Comparison of ENCODE assay signal across 1 cellular context in the genomic region with DNA sequence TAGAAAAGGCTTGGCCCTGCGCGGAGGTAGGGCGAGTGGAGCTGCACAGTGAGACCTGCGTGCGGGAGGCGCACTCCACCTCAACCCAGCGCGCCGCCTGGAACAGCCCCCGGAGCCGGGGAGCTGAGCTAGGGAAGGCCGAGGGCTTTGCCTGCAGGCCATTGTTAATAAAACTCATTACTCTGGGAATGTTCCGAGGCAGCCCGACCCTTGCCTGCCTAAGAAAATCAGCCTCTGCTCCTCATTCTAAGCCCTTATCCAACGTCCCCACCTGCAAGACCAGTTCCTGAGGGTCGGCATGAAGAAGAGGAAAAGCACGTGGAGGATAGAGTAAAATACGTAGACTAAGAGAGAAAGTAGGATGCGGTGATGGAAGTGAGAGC.
TF ChIP-seq lines count a peak whose summit lies in the region.

No MANE protein-coding gene starts in this region.

TF ChIP-seq in HEK293, 187 proteins besides CTCF, POLR2A, EP300 and RAD21 (continued from another document):
- TF ChIP-seq, protein P1, sequence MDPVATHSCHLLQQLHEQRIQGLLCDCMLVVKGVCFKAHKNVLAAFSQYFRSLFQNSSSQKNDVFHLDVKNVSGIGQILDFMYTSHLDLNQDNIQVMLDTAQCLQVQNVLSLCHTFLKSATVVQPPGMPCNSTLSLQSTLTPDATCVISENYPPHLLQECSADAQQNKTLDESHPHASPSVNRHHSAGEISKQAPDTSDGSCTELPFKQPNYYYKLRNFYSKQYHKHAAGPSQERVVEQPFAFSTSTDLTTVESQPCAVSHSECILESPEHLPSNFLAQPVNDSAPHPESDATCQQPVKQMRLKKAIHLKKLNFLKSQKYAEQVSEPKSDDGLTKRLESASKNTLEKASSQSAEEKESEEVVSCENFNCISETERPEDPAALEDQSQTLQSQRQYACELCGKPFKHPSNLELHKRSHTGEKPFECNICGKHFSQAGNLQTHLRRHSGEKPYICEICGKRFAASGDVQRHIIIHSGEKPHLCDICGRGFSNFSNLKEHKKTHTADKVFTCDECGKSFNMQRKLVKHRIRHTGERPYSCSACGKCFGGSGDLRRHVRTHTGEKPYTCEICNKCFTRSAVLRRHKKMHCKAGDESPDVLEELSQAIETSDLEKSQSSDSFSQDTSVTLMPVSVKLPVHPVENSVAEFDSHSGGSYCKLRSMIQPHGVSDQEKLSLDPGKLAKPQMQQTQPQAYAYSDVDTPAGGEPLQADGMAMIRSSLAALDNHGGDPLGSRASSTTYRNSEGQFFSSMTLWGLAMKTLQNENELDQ (tag by site-specific recombination; IDR thresholded peaks at IDR 0.05; ENCODE audit: low read depth) = no peak
- TF ChIP-seq SP2 (tag by site-specific recombination; IDR thresholded peaks at IDR 0.05) = no peak
- TF ChIP-seq ZBTB20 (tag by site-specific recombination; IDR thresholded peaks at IDR 0.05) = no peak
- TF ChIP-seq IKZF3 (tag by site-specific recombination; IDR thresholded peaks at IDR 0.05) = no peak; the same call in 1 of the 2 replicates
- TF ChIP-seq ZBTB7A (tag by site-specific recombination; IDR thresholded peaks at IDR 0.05; ENCODE audit: low read depth) = no peak
- TF ChIP-seq ZNF394 (tag by site-specific recombination; IDR thresholded peaks at IDR 0.05; ENCODE audit: borderline replicate concordance) = no peak
- TF ChIP-seq ZFP41 (tag by site-specific recombination; IDR thresholded peaks at IDR 0.05; ENCODE audit: borderline replicate concordance) = no peak
- TF ChIP-seq, protein P2, sequence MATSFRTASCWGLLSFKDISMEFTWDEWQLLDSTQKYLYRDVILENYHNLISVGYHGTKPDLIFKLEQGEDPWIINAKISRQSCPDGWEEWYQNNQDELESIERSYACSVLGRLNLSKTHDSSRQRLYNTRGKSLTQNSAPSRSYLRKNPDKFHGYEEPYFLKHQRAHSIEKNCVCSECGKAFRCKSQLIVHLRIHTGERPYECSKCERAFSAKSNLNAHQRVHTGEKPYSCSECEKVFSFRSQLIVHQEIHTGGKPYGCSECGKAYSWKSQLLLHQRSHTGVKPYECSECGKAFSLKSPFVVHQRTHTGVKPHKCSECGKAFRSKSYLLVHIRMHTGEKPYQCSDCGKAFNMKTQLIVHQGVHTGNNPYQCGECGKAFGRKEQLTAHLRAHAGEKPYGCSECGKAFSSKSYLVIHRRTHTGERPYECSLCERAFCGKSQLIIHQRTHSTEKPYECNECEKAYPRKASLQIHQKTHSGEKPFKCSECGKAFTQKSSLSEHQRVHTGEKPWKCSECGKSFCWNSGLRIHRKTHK (tag by site-specific recombination; IDR thresholded peaks at IDR 0.05) = no peak
- no peak for TF ChIP-seq HOXA7 (CRISPR knock-in tag; IDR thresholded peaks at IDR 0.05; ENCODE audit: borderline replicate concordance)
- TF ChIP-seq, protein P3, sequence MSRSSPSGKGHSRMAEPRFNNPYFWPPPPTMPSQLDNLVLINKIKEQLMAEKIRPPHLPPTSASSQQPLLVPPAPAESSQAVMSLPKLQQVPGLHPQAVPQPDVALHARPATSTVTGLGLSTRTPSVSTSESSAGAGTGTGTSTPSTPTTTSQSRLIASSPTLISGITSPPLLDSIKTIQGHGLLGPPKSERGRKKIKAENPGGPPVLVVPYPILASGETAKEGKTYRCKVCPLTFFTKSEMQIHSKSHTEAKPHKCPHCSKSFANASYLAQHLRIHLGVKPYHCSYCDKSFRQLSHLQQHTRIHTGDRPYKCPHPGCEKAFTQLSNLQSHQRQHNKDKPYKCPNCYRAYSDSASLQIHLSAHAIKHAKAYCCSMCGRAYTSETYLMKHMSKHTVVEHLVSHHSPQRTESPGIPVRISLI (tag by site-specific recombination; IDR thresholded peaks at IDR 0.05) = peak; percentile 67
- 0 out of 2 replicates have a peak, but pooled peaks have one; percentile 29 for TF ChIP-seq ZNF121 (tag by site-specific recombination; IDR thresholded peaks at IDR 0.05)
- TF ChIP-seq ZNF600 (tag by site-specific recombination; IDR thresholded peaks at IDR 0.05) = peak; percentile 87
- TF ChIP-seq, protein P4, sequence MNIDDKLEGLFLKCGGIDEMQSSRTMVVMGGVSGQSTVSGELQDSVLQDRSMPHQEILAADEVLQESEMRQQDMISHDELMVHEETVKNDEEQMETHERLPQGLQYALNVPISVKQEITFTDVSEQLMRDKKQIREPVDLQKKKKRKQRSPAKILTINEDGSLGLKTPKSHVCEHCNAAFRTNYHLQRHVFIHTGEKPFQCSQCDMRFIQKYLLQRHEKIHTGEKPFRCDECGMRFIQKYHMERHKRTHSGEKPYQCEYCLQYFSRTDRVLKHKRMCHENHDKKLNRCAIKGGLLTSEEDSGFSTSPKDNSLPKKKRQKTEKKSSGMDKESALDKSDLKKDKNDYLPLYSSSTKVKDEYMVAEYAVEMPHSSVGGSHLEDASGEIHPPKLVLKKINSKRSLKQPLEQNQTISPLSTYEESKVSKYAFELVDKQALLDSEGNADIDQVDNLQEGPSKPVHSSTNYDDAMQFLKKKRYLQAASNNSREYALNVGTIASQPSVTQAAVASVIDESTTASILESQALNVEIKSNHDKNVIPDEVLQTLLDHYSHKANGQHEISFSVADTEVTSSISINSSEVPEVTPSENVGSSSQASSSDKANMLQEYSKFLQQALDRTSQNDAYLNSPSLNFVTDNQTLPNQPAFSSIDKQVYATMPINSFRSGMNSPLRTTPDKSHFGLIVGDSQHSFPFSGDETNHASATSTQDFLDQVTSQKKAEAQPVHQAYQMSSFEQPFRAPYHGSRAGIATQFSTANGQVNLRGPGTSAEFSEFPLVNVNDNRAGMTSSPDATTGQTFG (tag by site-specific recombination; IDR thresholded peaks at IDR 0.05; ENCODE audit: borderline replicate concordance) = no peak
- peak; percentile 90 for TF ChIP-seq PRDM1 (tag by site-specific recombination; IDR thresholded peaks at IDR 0.05)
- TF ChIP-seq, protein P5, sequence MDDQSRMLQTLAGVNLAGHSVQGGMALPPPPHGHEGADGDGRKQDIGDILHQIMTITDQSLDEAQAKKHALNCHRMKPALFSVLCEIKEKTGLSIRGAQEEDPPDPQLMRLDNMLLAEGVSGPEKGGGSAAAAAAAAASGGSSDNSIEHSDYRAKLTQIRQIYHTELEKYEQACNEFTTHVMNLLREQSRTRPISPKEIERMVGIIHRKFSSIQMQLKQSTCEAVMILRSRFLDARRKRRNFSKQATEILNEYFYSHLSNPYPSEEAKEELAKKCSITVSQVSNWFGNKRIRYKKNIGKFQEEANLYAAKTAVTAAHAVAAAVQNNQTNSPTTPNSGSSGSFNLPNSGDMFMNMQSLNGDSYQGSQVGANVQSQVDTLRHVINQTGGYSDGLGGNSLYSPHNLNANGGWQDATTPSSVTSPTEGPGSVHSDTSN (CRISPR knock-in tag; IDR thresholded peaks at IDR 0.05) = 0 out of 2 replicates have a peak, but pooled peaks have one; percentile 49
- TF ChIP-seq ZNF341 (tag by site-specific recombination; IDR thresholded peaks at IDR 0.05; ENCODE audit: low read depth) = peak; percentile 91
- TF ChIP-seq ZNF501 (tag by site-specific recombination; IDR thresholded peaks at IDR 0.05) = no peak
- peak; percentile 63; the same call in 1 of the 2 replicates for TF ChIP-seq ZNF2 (tag by site-specific recombination; IDR thresholded peaks at IDR 0.05)
- TF ChIP-seq, protein P6, sequence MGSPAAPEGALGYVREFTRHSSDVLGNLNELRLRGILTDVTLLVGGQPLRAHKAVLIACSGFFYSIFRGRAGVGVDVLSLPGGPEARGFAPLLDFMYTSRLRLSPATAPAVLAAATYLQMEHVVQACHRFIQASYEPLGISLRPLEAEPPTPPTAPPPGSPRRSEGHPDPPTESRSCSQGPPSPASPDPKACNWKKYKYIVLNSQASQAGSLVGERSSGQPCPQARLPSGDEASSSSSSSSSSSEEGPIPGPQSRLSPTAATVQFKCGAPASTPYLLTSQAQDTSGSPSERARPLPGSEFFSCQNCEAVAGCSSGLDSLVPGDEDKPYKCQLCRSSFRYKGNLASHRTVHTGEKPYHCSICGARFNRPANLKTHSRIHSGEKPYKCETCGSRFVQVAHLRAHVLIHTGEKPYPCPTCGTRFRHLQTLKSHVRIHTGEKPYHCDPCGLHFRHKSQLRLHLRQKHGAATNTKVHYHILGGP (tag by site-specific recombination; IDR thresholded peaks at IDR 0.05) = no peak
- 0 out of 2 replicates have a peak, but pooled peaks have one; percentile 7 for TF ChIP-seq ZNF660 (tag by site-specific recombination; IDR thresholded peaks at IDR 0.05)
- TF ChIP-seq ZNF112 (tag by site-specific recombination; IDR thresholded peaks at IDR 0.05) = no peak
- TF ChIP-seq, protein P7, sequence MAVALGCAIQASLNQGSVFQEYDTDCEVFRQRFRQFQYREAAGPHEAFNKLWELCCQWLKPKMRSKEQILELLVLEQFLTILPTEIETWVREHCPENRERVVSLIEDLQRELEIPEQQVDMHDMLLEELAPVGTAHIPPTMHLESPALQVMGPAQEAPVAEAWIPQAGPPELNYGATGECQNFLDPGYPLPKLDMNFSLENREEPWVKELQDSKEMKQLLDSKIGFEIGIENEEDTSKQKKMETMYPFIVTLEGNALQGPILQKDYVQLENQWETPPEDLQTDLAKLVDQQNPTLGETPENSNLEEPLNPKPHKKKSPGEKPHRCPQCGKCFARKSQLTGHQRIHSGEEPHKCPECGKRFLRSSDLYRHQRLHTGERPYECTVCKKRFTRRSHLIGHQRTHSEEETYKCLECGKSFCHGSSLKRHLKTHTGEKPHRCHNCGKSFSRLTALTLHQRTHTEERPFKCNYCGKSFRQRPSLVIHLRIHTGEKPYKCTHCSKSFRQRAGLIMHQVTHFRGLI (tag by site-specific recombination; IDR thresholded peaks at IDR 0.05) = no peak
- TF ChIP-seq ZBTB8A (tag by site-specific recombination; IDR thresholded peaks at IDR 0.05) = no peak
- no peak for TF ChIP-seq ZNF223 (tag by site-specific recombination; IDR thresholded peaks at IDR 0.05)
- TF ChIP-seq, protein P8, sequence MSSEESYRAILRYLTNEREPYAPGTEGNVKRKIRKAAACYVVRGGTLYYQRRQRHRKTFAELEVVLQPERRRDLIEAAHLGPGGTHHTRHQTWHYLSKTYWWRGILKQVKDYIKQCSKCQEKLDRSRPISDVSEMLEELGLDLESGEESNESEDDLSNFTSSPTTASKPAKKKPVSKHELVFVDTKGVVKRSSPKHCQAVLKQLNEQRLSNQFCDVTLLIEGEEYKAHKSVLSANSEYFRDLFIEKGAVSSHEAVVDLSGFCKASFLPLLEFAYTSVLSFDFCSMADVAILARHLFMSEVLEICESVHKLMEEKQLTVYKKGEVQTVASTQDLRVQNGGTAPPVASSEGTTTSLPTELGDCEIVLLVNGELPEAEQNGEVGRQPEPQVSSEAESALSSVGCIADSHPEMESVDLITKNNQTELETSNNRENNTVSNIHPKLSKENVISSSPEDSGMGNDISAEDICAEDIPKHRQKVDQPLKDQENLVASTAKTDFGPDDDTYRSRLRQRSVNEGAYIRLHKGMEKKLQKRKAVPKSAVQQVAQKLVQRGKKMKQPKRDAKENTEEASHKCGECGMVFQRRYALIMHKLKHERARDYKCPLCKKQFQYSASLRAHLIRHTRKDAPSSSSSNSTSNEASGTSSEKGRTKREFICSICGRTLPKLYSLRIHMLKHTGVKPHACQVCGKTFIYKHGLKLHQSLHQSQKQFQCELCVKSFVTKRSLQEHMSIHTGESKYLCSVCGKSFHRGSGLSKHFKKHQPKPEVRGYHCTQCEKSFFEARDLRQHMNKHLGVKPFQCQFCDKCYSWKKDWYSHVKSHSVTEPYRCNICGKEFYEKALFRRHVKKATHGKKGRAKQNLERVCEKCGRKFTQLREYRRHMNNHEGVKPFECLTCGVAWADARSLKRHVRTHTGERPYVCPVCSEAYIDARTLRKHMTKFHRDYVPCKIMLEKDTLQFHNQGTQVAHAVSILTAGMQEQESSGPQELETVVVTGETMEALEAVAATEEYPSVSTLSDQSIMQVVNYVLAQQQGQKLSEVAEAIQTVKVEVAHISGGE (tag by site-specific recombination; conservative IDR thresholded peaks at IDR 0.05; ENCODE audit: low read depth) = no peak
